ENCODE assay signal across 12 cellular contexts in genomic region chr12:20629414-20630156, GRCh38.
DNase-seq lines count a peak whose midpoint lies in the region; ATAC-seq and TF ChIP-seq lines count a peak whose summit lies in the region.
"Had no signal": no experiment of that assay in that cellular context is flagged by ENCODE, and none has a peak within 500 bp of the region (broad histone marks: within the 10 kb centered on the region; RNA-seq: fewer than 3 reads in every experiment).

No MANE protein-coding gene starts in this region.

- no peaks in the 10 kb centered on the region for H3K36me3 Mint-ChIP-seq in activated CD8-positive, alpha-beta T cell treated with anti-CD3 and anti-CD28 coated beads for 36 hours (ENCODE audit: low read depth)
- H3K36me3 Mint-ChIP-seq: activated naive CD8-positive, alpha-beta T cell treated with anti-CD3 and anti-CD28 coated beads, Interleukin-2, amount 10 ng/mL, durations not matched to agents 7 days and 5 days had no signal

- ATAC-seq in activated CD8-positive, alpha-beta T cell treated with anti-CD3 and anti-CD28 coated beads for 36 hours: no peak
- ATAC-seq in HG03460 (IDR thresholded peaks at IDR 0.05; ENCODE audit: unreplicated experiment): no peak
- ATAC-seq: GM12878 had no signal

- no peak for TF ChIP-seq CTCF in epithelial cell of esophagus (IDR thresholded peaks at IDR 0.05; ENCODE audit: insufficient read depth, low read depth, low read length, missing control alignments)
- no peak for TF ChIP-seq CTCF in liver (IDR thresholded peaks at IDR 0.05; ENCODE audit: low read depth, low read length, missing input control)
- no peak for TF ChIP-seq CTCF in activated CD8-positive, alpha-beta T cell treated with anti-CD3 and anti-CD28 coated beads for 36 hours (IDR thresholded peaks at IDR 0.05)

- no peaks in the 10 kb centered on the region for H3K9me3 Mint-ChIP-seq in activated CD8-positive, alpha-beta T cell treated with anti-CD3 and anti-CD28 coated beads for 36 hours
- H3K9me3 Mint-ChIP-seq: activated naive CD8-positive, alpha-beta T cell treated with anti-CD3 and anti-CD28 coated beads, Interleukin-2, amount 10 ng/mL, durations not matched to agents 7 days and 5 days had no signal

- 22% methylated on average over 6 of the region's 6 CpGs for WGBS in liver

- H3K27ac ChIP-seq in ACC112 (ENCODE audit: low read depth, low read length) (peak overlapping the region; percentile 46), liver (ENCODE audit: low read depth in 1 of 2, low read length in 2 of 2) (no peak overlapping the region)
- H3K27ac ChIP-seq: upper lobe of left lung had no signal

- no peak overlapping the region for H3K27ac Mint-ChIP-seq in activated CD8-positive, alpha-beta T cell treated with anti-CD3 and anti-CD28 coated beads for 36 hours
- H3K27ac Mint-ChIP-seq: activated naive CD8-positive, alpha-beta T cell treated with anti-CD3 and anti-CD28 coated beads, Interleukin-2, amount 10 ng/mL, durations not matched to agents 7 days and 5 days had no signal

- no peaks in the 10 kb centered on the region for H3K4me1 Mint-ChIP-seq in activated CD8-positive, alpha-beta T cell treated with anti-CD3 and anti-CD28 coated beads for 36 hours (ENCODE audit: low read depth)
- H3K4me1 Mint-ChIP-seq: activated naive CD8-positive, alpha-beta T cell treated with anti-CD3 and anti-CD28 coated beads, Interleukin-2, amount 10 ng/mL, durations not matched to agents 7 days and 5 days had no signal

- peak overlapping the region; percentile 42 for H2AFZ ChIP-seq in ACC112 (ENCODE audit: low read length, unreplicated experiment)

- no peaks in the 10 kb centered on the region for H3K79me2 ChIP-seq in ACC112 (ENCODE audit: control insufficient read depth, insufficient read depth, low read length, unreplicated experiment)

- POLR2A ChIA-PET in activated CD8-positive, alpha-beta T cell treated with anti-CD3 and anti-CD28 coated beads for 36 hours (lab: Charles Lee): no interaction called here

- no peaks in the 10 kb centered on the region for H3K36me3 ChIP-seq in ACC112 (ENCODE audit: insufficient read depth, low read length)
- no peaks in the 10 kb centered on the region for H3K36me3 ChIP-seq in liver (ENCODE audit: control insufficient read depth in 4 of 4, insufficient read depth in 3 of 4, low read depth in 1 of 4, low read length in 3 of 4)
- H3K36me3 ChIP-seq: BE2C, upper lobe of left lung had no signal

- H3K27me3 Mint-ChIP-seq in activated CD8-positive, alpha-beta T cell treated with anti-CD3 and anti-CD28 coated beads for 36 hours: no peaks in the 10 kb centered on the region
- H3K27me3 Mint-ChIP-seq: activated naive CD8-positive, alpha-beta T cell treated with anti-CD3 and anti-CD28 coated beads, Interleukin-2, amount 10 ng/mL, durations not matched to agents 7 days and 5 days had no signal

- H3K4me1 ChIP-seq in ACC112 (ENCODE audit: control insufficient read depth, insufficient read depth, low read length, unreplicated experiment) (peaks cover 28% of the 10 kb centered on the region), liver (ENCODE audit: control insufficient read depth in 4 of 4, insufficient read depth in 4 of 4, low read length in 3 of 4) (peaks cover 0 to 8% (median 2%) of the 10 kb centered on the region in 4 donors)
- H3K4me1 ChIP-seq: BE2C had no signal

- H3K4me3 Mint-ChIP-seq in activated CD8-positive, alpha-beta T cell treated with anti-CD3 and anti-CD28 coated beads for 36 hours: no peak overlapping the region
- H3K4me3 Mint-ChIP-seq: activated naive CD8-positive, alpha-beta T cell treated with anti-CD3 and anti-CD28 coated beads, Interleukin-2, amount 10 ng/mL, durations not matched to agents 7 days and 5 days had no signal

- no peak for TF ChIP-seq RAD21 in liver (IDR thresholded peaks at IDR 0.05)

- DNase-seq in M059J (ENCODE audit: low read depth) (peak; percentile 88), epithelial cell of esophagus (ENCODE audit: low read depth) (peak; percentile 32), DMS79 treated with DMSO at 0.1 percent for 48 hours (lab: John Stamatoyannopoulos, UW) (no peak), COLO668 (lab: John Stamatoyannopoulos, UW; ENCODE audit: unreplicated experiment) (no peak)
- DNase-seq in activated CD8-positive, alpha-beta T cell treated with anti-CD3 and anti-CD28 coated beads for 36 hours: no peak
- DNase-seq: activated naive CD8-positive, alpha-beta T cell treated with anti-CD3 and anti-CD28 coated beads, Interleukin-2, amount 10 ng/mL, durations not matched to agents 7 days and 5 days; BE2C; upper lobe of left lung had no signal

- intact Hi-C loops in activated CD8-positive, alpha-beta T cell treated with anti-CD3 and anti-CD28 coated beads for 36 hours (cut with micrococcal nuclease): no loop called here

- no peak overlapping the region for H3K9ac ChIP-seq in liver (ENCODE audit: low read depth in 1 of 2, low read length in 2 of 2)

- CTCF ChIA-PET in activated CD8-positive, alpha-beta T cell treated with anti-CD3 and anti-CD28 coated beads for 36 hours (lab: Charles Lee): no interaction called here

- H3K4me3 ChIP-seq in ACC112 (ENCODE audit: low read depth, low read length): no peak overlapping the region
- H3K4me3 ChIP-seq in epithelial cell of esophagus (ENCODE audit: low read length): no peak overlapping the region
- no peak overlapping the region for H3K4me3 ChIP-seq in liver (ENCODE audit: low read depth in 1 of 3, low read length in 3 of 3)
- H3K4me3 ChIP-seq: GM12878, upper lobe of left lung had no signal

- H3K27me3 ChIP-seq in ACC112 (ENCODE audit: insufficient read depth, low read length) (no peaks in the 10 kb centered on the region), liver (ENCODE audit: control insufficient read depth in 4 of 4, insufficient read depth in 4 of 4, low read length in 3 of 4) (no peaks in the 10 kb centered on the region)
- H3K27me3 ChIP-seq: BE2C, upper lobe of left lung had no signal

- no peaks in the 10 kb centered on the region for H3K9me3 ChIP-seq in liver (ENCODE audit: control insufficient read depth in 4 of 4, low read length in 3 of 4)
- H3K9me3 ChIP-seq: BE2C, upper lobe of left lung had no signal

TF ChIP-seq in liver, 16 proteins besides CTCF, POLR2A, EP300 and RAD21:
- peak in 1 of 2 donors; percentile 31 for TF ChIP-seq RXRA (IDR thresholded peaks at IDR 0.05)
- TF ChIP-seq FOXA2 (IDR thresholded peaks at IDR 0.05): no peak
- TF ChIP-seq HNF4A (conservative IDR thresholded peaks at IDR 0.05): peak in 1 of 2 donors; percentile 3
- no peak for TF ChIP-seq YY1 (IDR thresholded peaks at IDR 0.05)
- peak; percentile 29 for TF ChIP-seq REST (IDR thresholded peaks at IDR 0.05)
- peak in 1 of 2 donors; percentile 12 for TF ChIP-seq EGR1 (IDR thresholded peaks at IDR 0.05; ENCODE audit: low read depth in 2 of 2)
- TF ChIP-seq NR2F2 (IDR thresholded peaks at IDR 0.05): no peak
- TF ChIP-seq ZBTB33 (IDR thresholded peaks at IDR 0.05): no peak
- TF ChIP-seq GABPA (IDR thresholded peaks at IDR 0.05 in 1 of 2, conservative IDR thresholded peaks at IDR 0.05 in 1 of 2): no peak
- peak; percentile 59 to 85 for TF ChIP-seq JUND (IDR thresholded peaks at IDR 0.05)
- peak; percentile 22 for TF ChIP-seq MAX (IDR thresholded peaks at IDR 0.05)
- no peak for TF ChIP-seq TAF1 (conservative IDR thresholded peaks at IDR 0.05)

Comparison
In these comparisons a context has a peak if more than half of its experiments do, and no peak if none do; other contexts are left out.
1. DNase-seq: peak in M059J (single experiment) and epithelial cell of esophagus (single experiment); none in activated CD8-positive, alpha-beta T cell treated with anti-CD3 and anti-CD28 coated beads for 36 hours (single experiment), DMS79 treated with DMSO at 0.1 percent for 48 hours (single experiment) and COLO668 (single experiment).